In the genomic region with DNA sequence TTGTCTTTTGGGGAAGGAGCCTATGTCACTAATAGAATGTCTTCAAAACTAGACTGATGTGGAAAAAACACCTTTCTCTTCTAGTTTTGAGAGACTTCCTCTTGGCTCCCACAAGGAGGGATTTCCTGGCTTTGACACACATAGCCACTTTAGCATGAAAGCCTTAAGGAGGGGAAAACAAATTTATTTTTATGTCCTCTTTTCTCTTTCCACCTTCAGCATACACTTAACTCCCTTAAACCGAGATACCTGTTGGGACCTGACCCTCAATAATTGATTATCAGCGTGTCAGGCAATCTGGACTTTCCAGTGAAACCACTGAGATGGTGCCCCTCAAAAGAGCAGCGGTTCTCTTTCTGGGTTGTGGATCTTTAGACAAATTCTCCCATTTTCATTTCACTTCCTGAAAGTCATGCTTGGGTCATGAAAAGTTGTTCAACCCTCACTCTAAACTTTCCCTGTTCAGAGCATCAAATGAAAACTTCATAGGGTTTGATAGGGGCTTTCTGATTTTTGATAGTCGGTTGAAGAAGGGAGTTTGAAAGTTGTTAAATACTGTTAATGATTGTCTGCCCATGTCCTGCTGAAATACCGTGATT, we compare ENCODE assay signal across 1 cellular context.
TF ChIP-seq lines count a peak whose summit lies in the region.

No MANE protein-coding gene starts in this region.

TF ChIP-seq in GM12878, 131 proteins besides CTCF, POLR2A, EP300 and RAD21 (continued from another document and continues in another):
- TF ChIP-seq HCFC1 (IDR thresholded peaks at IDR 0.05; ENCODE audit: low read length) (no peak), E4F1 (IDR thresholded peaks at IDR 0.05; ENCODE audit: borderline replicate concordance, partially characterized antibody) (no peak), EED (IDR thresholded peaks at IDR 0.05; ENCODE audit: low read depth) (peak; percentile 47; the same call in 1 of the 2 replicates), POU2F2 (IDR thresholded peaks at IDR 0.05; ENCODE audit: borderline replicate concordance, low read depth, low read length) (no peak), SKIL (IDR thresholded peaks at IDR 0.05; ENCODE audit: low read depth, poor library complexity, severe bottlenecking) (no peak), JUNB (IDR thresholded peaks at IDR 0.05) (peak; percentile 36; the same call in 1 of the 2 replicates), NR2F1 (conservative IDR thresholded peaks at IDR 0.05) (0 out of 2 replicates have a peak, but pooled peaks have one; percentile 18), NFXL1 (IDR thresholded peaks at IDR 0.05; ENCODE audit: borderline replicate concordance) (no peak), SUZ12 (IDR thresholded peaks at IDR 0.05; ENCODE audit: unreplicated experiment) (no peak), HDGF (IDR thresholded peaks at IDR 0.05) (no peak), NFIC (IDR thresholded peaks at IDR 0.05; ENCODE audit: low read depth, low read length) (peak; percentile 50; the same call in 1 of the 2 replicates), ZBTB40 (IDR thresholded peaks at IDR 0.05; ENCODE audit: borderline replicate concordance) (no peak), IKZF2 (IDR thresholded peaks at IDR 0.05) (peak; percentile 58 to 65), SMAD1 (IDR thresholded peaks at IDR 0.05; ENCODE audit: low read depth, partially characterized antibody) (no peak), PBX3 (IDR thresholded peaks at IDR 0.05; ENCODE audit: insufficient replicate concordance, low read depth, low read length) (no peak), RELB (IDR thresholded peaks at IDR 0.05; ENCODE audit: low read depth) (peak; percentile 74; the same call in 1 of the 2 replicates), CREB1 (IDR thresholded peaks at IDR 0.05; ENCODE audit: low read depth) (no peak), SRF (IDR thresholded peaks at IDR 0.05; ENCODE audit: low read depth in 2 of 2, low read length in 2 of 2) (no peak), FOXK2 (IDR thresholded peaks at IDR 0.05) (no peak), KAT2A (conservative IDR thresholded peaks at IDR 0.05; ENCODE audit: control insufficient read depth, low read depth, low read length) (no peak), ATF2 (IDR thresholded peaks at IDR 0.05; ENCODE audit: low read length) (no peak)
- TF ChIP-seq, protein P1, sequence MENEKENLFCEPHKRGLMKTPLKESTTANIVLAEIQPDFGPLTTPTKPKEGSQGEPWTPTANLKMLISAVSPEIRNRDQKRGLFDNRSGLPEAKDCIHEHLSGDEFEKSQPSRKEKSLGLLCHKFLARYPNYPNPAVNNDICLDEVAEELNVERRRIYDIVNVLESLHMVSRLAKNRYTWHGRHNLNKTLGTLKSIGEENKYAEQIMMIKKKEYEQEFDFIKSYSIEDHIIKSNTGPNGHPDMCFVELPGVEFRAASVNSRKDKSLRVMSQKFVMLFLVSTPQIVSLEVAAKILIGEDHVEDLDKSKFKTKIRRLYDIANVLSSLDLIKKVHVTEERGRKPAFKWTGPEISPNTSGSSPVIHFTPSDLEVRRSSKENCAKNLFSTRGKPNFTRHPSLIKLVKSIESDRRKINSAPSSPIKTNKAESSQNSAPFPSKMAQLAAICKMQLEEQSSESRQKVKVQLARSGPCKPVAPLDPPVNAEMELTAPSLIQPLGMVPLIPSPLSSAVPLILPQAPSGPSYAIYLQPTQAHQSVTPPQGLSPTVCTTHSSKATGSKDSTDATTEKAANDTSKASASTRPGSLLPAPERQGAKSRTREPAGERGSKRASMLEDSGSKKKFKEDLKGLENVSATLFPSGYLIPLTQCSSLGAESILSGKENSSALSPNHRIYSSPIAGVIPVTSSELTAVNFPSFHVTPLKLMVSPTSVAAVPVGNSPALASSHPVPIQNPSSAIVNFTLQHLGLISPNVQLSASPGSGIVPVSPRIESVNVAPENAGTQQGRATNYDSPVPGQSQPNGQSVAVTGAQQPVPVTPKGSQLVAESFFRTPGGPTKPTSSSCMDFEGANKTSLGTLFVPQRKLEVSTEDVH (IDR thresholded peaks at IDR 0.05; ENCODE audit: low read depth, partially characterized antibody): no peak
- TF ChIP-seq, protein P2, sequence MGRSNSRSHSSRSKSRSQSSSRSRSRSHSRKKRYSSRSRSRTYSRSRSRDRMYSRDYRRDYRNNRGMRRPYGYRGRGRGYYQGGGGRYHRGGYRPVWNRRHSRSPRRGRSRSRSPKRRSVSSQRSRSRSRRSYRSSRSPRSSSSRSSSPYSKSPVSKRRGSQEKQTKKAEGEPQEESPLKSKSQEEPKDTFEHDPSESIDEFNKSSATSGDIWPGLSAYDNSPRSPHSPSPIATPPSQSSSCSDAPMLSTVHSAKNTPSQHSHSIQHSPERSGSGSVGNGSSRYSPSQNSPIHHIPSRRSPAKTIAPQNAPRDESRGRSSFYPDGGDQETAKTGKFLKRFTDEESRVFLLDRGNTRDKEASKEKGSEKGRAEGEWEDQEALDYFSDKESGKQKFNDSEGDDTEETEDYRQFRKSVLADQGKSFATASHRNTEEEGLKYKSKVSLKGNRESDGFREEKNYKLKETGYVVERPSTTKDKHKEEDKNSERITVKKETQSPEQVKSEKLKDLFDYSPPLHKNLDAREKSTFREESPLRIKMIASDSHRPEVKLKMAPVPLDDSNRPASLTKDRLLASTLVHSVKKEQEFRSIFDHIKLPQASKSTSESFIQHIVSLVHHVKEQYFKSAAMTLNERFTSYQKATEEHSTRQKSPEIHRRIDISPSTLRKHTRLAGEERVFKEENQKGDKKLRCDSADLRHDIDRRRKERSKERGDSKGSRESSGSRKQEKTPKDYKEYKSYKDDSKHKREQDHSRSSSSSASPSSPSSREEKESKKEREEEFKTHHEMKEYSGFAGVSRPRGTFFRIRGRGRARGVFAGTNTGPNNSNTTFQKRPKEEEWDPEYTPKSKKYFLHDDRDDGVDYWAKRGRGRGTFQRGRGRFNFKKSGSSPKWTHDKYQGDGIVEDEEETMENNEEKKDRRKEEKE (IDR thresholded peaks at IDR 0.05): no peak
